In the genomic region with DNA sequence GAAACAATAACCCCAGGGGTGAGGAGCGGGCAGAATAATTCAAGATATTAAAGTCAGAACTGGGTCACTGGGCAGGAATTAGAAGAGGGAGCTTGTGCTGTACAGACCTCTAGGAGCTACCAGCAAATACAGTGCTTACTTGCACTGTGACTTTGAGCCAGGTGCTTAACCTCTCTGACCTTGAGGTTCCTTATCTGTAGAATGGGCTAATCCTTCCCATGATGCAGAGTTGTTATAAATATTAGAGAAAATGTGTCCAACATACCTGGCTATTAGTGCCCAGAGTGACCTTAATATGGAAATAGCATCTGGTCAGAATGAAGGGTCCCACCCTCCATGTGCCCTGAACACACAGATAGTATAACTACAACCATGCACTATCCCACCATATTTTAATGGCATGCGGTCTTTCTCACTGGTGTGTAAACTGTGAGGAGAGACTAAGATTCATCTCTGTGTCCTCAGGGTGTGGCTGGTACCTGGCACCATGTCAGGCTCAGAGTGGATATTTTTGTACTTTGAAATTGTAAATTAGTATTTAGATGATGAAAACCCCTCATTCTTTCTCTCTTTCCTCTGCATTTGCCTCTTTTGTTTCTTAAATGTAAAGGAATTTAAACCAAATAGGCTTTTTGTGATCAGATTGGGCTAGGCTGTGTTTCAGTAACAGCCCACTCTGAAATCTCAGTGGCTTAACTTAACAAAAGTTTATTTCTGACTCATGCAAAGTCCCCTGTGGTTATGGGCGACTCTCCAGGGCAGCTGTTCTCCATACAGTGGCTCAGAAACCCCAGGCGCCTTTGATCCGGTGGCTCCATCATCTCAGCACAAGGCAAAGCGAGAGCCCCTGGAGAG, we compare ENCODE assay signal across 1 cellular context.
TF ChIP-seq lines count a peak whose summit lies in the region.

No MANE protein-coding gene starts in this region.

TF ChIP-seq in SK-N-SH, 30 proteins besides CTCF, POLR2A, EP300 and RAD21 (continued from another document):
- TF ChIP-seq ZBTB33 (IDR thresholded peaks at IDR 0.05; ENCODE audit: borderline replicate concordance, low read depth) (no peak), FOSL2 (IDR thresholded peaks at IDR 0.05; ENCODE audit: borderline replicate concordance, low read depth) (peak; percentile 40; the same call in 1 of the 2 replicates), MXI1 (IDR thresholded peaks at IDR 0.05; ENCODE audit: low read depth, low read length) (no peak), NFIC (IDR thresholded peaks at IDR 0.05; ENCODE audit: borderline replicate concordance) (peak; percentile 24; the same call in 1 of the 2 replicates), TCF12 (IDR thresholded peaks at IDR 0.05) (peak; percentile 73)
- TF ChIP-seq, protein P1, sequence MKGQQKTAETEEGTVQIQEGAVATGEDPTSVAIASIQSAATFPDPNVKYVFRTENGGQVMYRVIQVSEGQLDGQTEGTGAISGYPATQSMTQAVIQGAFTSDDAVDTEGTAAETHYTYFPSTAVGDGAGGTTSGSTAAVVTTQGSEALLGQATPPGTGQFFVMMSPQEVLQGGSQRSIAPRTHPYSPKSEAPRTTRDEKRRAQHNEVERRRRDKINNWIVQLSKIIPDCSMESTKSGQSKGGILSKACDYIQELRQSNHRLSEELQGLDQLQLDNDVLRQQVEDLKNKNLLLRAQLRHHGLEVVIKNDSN (IDR thresholded peaks at IDR 0.05; ENCODE audit: borderline replicate concordance, low read depth), result no peak
TF ChIP-seq in SK-N-SH: peak in this region for 5.
